1 cellular context compared by ENCODE assay signal in genomic region chr6:61640463-61640862, GRCh38.
TF ChIP-seq lines count a peak whose summit lies in the region.

No MANE protein-coding gene starts in this region.

TF ChIP-seq in GM23338, 12 proteins besides CTCF, POLR2A, EP300 and RAD21 (continued from another document):
- TF ChIP-seq ZNF462 (CRISPR knock-in tag; IDR thresholded peaks at IDR 0.05) (no peak), ZNF331 (CRISPR knock-in tag; IDR thresholded peaks at IDR 0.05; ENCODE audit: low read depth) (no peak), REST (IDR thresholded peaks at IDR 0.05; ENCODE audit: unreplicated experiment) (no peak), POLR2AphosphoS5 (IDR thresholded peaks at IDR 0.05; ENCODE audit: low read depth) (no peak)
